1 cellular context compared by ENCODE assay signal in the genomic region with DNA sequence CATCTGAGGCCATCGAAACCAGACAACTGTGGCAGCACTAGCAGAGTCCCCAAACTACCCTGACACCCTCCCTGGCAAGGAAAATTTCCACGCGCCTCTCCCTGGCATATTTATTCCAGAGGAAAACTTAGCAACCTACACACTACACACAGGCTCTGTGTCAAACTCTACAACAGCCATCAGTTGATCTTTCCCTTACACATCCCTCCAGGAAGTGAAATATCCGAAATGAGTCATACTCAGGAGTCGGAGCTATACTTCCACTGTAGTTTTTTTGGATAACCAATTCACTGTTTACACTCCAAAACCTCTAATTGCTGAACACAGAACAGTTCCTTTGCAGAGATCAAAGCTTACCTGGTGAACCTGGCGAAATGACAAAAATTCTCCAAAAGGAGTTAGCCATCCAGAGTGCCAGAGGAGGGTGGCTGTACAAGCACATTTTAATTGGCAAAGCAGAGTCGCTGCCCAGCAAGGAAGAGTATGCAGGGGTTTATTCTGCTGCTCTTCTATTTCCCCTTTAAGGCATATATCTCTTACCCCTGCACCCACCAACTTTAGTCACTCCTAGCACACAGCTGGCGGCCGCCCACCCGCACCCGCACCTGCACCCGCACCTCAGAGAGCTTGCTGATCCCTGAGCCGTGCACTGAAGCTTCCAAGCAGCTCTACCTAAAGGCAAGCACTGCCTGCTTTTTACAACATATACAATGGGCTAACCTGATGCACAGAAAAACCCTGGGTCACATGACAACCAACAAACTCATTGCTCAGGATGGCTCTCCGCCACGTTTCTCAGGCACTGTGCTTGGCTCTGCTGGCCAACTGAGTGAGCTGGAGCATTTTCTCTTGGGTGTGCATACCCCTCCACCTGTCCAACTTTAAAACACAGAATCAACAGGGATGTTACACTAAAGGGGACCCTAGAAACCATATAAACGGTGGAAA.
A peak's percentile ranks its signal among the peaks of the same experiment; 100 is the strongest.
TF ChIP-seq lines count a peak whose summit lies in the region.

No MANE protein-coding gene starts in this region.

TF ChIP-seq in HepG2, 621 proteins besides CTCF, POLR2A, EP300 and RAD21 (continued from another document and continues in another):
- TF ChIP-seq, protein P1, sequence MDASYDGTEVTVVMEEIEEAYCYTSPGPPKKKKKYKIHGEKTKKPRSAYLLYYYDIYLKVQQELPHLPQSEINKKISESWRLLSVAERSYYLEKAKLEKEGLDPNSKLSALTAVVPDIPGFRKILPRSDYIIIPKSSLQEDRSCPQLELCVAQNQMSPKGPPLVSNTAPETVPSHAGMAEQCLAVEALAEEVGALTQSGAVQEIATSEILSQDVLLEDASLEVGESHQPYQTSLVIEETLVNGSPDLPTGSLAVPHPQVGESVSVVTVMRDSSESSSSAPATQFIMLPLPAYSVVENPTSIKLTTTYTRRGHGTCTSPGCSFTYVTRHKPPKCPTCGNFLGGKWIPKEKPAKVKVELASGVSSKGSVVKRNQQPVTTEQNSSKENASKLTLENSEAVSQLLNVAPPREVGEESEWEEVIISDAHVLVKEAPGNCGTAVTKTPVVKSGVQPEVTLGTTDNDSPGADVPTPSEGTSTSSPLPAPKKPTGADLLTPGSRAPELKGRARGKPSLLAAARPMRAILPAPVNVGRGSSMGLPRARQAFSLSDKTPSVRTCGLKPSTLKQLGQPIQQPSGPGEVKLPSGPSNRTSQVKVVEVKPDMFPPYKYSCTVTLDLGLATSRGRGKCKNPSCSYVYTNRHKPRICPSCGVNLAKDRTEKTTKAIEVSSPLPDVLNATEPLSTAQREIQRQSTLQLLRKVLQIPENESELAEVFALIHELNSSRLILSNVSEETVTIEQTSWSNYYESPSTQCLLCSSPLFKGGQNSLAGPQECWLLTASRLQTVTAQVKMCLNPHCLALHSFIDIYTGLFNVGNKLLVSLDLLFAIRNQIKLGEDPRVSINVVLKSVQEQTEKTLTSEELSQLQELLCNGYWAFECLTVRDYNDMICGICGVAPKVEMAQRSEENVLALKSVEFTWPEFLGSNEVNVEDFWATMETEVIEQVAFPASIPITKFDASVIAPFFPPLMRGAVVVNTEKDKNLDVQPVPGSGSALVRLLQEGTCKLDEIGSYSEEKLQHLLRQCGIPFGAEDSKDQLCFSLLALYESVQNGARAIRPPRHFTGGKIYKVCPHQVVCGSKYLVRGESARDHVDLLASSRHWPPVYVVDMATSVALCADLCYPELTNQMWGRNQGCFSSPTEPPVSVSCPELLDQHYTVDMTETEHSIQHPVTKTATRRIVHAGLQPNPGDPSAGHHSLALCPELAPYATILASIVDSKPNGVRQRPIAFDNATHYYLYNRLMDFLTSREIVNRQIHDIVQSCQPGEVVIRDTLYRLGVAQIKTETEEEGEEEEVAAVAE (CRISPR knock-in tag; IDR thresholded peaks at IDR 0.05; ENCODE audit: borderline replicate concordance), result no peak
- TF ChIP-seq ZNF430 (CRISPR knock-in tag; IDR thresholded peaks at IDR 0.05) (no peak), ZFP36L2 (CRISPR knock-in tag; IDR thresholded peaks at IDR 0.05) (no peak), SNAI1 (CRISPR knock-in tag; IDR thresholded peaks at IDR 0.05; ENCODE audit: borderline replicate concordance) (no peak), PPARG (CRISPR knock-in tag; conservative IDR thresholded peaks at IDR 0.05) (peak; percentile 78), POLR2G (IDR thresholded peaks at IDR 0.05; ENCODE audit: low read depth, low read length) (no peak), CC2D1A (CRISPR knock-in tag; IDR thresholded peaks at IDR 0.05) (no peak), ZNF841 (CRISPR knock-in tag; IDR thresholded peaks at IDR 0.05; ENCODE audit: borderline replicate concordance) (no peak), ZNF496 (CRISPR knock-in tag; IDR thresholded peaks at IDR 0.05; ENCODE audit: insufficient replicate concordance) (no peak), HNRNPH1 (optimal IDR thresholded peaks at IDR 0.05; ENCODE audit: low read depth, low read length) (no peak)
- TF ChIP-seq, protein P2, sequence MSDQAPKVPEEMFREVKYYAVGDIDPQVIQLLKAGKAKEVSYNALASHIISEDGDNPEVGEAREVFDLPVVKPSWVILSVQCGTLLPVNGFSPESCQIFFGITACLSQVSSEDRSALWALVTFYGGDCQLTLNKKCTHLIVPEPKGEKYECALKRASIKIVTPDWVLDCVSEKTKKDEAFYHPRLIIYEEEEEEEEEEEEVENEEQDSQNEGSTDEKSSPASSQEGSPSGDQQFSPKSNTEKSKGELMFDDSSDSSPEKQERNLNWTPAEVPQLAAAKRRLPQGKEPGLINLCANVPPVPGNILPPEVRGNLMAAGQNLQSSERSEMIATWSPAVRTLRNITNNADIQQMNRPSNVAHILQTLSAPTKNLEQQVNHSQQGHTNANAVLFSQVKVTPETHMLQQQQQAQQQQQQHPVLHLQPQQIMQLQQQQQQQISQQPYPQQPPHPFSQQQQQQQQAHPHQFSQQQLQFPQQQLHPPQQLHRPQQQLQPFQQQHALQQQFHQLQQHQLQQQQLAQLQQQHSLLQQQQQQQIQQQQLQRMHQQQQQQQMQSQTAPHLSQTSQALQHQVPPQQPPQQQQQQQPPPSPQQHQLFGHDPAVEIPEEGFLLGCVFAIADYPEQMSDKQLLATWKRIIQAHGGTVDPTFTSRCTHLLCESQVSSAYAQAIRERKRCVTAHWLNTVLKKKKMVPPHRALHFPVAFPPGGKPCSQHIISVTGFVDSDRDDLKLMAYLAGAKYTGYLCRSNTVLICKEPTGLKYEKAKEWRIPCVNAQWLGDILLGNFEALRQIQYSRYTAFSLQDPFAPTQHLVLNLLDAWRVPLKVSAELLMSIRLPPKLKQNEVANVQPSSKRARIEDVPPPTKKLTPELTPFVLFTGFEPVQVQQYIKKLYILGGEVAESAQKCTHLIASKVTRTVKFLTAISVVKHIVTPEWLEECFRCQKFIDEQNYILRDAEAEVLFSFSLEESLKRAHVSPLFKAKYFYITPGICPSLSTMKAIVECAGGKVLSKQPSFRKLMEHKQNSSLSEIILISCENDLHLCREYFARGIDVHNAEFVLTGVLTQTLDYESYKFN (CRISPR knock-in tag; conservative IDR thresholded peaks at IDR 0.05), result peak; percentile 73
- TF ChIP-seq, protein P3, sequence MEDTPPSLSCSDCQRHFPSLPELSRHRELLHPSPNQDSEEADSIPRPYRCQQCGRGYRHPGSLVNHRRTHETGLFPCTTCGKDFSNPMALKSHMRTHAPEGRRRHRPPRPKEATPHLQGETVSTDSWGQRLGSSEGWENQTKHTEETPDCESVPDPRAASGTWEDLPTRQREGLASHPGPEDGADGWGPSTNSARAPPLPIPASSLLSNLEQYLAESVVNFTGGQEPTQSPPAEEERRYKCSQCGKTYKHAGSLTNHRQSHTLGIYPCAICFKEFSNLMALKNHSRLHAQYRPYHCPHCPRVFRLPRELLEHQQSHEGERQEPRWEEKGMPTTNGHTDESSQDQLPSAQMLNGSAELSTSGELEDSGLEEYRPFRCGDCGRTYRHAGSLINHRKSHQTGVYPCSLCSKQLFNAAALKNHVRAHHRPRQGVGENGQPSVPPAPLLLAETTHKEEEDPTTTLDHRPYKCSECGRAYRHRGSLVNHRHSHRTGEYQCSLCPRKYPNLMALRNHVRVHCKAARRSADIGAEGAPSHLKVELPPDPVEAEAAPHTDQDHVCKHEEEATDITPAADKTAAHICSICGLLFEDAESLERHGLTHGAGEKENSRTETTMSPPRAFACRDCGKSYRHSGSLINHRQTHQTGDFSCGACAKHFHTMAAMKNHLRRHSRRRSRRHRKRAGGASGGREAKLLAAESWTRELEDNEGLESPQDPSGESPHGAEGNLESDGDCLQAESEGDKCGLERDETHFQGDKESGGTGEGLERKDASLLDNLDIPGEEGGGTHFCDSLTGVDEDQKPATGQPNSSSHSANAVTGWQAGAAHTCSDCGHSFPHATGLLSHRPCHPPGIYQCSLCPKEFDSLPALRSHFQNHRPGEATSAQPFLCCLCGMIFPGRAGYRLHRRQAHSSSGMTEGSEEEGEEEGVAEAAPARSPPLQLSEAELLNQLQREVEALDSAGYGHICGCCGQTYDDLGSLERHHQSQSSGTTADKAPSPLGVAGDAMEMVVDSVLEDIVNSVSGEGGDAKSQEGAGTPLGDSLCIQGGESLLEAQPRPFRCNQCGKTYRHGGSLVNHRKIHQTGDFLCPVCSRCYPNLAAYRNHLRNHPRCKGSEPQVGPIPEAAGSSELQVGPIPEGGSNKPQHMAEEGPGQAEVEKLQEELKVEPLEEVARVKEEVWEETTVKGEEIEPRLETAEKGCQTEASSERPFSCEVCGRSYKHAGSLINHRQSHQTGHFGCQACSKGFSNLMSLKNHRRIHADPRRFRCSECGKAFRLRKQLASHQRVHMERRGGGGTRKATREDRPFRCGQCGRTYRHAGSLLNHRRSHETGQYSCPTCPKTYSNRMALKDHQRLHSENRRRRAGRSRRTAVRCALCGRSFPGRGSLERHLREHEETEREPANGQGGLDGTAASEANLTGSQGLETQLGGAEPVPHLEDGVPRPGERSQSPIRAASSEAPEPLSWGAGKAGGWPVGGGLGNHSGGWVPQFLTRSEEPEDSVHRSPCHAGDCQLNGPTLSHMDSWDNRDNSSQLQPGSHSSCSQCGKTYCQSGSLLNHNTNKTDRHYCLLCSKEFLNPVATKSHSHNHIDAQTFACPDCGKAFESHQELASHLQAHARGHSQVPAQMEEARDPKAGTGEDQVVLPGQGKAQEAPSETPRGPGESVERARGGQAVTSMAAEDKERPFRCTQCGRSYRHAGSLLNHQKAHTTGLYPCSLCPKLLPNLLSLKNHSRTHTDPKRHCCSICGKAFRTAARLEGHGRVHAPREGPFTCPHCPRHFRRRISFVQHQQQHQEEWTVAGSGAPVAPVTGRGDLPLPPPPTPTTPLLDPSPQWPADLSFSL (CRISPR knock-in tag; IDR thresholded peaks at IDR 0.05), result peak; percentile 68; the same call in 1 of the 2 replicates
- TF ChIP-seq, protein P4, sequence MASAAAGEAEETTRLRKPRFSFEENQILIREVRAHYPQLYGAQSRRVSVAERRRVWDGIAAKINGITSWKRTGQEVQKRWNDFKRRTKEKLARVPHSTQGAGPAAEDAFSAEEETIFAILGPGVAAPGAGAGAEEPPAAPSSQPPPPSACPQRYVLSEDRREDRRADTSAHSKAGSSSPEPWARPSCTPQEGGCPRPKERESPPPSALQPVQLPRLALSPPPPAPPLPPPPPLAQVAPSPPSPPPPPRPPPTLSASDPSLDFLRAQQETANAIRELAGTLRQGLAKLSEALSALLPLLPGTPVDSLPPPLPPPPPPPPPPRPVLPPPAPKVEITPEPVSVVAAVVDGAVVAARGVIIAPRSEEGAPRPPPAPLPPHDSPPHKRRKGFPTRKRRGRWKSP (CRISPR knock-in tag; IDR thresholded peaks at IDR 0.05), result no peak
- TF ChIP-seq, protein P5, sequence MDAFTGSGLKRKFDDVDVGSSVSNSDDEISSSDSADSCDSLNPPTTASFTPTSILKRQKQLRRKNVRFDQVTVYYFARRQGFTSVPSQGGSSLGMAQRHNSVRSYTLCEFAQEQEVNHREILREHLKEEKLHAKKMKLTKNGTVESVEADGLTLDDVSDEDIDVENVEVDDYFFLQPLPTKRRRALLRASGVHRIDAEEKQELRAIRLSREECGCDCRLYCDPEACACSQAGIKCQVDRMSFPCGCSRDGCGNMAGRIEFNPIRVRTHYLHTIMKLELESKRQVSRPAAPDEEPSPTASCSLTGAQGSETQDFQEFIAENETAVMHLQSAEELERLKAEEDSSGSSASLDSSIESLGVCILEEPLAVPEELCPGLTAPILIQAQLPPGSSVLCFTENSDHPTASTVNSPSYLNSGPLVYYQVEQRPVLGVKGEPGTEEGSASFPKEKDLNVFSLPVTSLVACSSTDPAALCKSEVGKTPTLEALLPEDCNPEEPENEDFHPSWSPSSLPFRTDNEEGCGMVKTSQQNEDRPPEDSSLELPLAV (CRISPR knock-in tag; conservative IDR thresholded peaks at IDR 0.05; ENCODE audit: low read depth), result no peak
- TF ChIP-seq, protein P6, sequence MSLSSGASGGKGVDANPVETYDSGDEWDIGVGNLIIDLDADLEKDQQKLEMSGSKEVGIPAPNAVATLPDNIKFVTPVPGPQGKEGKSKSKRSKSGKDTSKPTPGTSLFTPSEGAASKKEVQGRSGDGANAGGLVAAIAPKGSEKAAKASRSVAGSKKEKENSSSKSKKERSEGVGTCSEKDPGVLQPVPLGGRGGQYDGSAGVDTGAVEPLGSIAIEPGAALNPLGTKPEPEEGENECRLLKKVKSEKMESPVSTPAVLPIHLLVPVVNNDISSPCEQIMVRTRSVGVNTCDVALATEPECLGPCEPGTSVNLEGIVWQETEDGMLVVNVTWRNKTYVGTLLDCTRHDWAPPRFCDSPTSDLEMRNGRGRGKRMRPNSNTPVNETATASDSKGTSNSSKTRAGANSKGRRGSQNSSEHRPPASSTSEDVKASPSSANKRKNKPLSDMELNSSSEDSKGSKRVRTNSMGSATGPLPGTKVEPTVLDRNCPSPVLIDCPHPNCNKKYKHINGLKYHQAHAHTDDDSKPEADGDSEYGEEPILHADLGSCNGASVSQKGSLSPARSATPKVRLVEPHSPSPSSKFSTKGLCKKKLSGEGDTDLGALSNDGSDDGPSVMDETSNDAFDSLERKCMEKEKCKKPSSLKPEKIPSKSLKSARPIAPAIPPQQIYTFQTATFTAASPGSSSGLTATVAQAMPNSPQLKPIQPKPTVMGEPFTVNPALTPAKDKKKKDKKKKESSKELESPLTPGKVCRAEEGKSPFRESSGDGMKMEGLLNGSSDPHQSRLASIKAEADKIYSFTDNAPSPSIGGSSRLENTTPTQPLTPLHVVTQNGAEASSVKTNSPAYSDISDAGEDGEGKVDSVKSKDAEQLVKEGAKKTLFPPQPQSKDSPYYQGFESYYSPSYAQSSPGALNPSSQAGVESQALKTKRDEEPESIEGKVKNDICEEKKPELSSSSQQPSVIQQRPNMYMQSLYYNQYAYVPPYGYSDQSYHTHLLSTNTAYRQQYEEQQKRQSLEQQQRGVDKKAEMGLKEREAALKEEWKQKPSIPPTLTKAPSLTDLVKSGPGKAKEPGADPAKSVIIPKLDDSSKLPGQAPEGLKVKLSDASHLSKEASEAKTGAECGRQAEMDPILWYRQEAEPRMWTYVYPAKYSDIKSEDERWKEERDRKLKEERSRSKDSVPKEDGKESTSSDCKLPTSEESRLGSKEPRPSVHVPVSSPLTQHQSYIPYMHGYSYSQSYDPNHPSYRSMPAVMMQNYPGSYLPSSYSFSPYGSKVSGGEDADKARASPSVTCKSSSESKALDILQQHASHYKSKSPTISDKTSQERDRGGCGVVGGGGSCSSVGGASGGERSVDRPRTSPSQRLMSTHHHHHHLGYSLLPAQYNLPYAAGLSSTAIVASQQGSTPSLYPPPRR (CRISPR knock-in tag; IDR thresholded peaks at IDR 0.05; ENCODE audit: borderline replicate concordance), result peak; percentile 36; the same call in 1 of the 2 replicates
- TF ChIP-seq, protein P7, sequence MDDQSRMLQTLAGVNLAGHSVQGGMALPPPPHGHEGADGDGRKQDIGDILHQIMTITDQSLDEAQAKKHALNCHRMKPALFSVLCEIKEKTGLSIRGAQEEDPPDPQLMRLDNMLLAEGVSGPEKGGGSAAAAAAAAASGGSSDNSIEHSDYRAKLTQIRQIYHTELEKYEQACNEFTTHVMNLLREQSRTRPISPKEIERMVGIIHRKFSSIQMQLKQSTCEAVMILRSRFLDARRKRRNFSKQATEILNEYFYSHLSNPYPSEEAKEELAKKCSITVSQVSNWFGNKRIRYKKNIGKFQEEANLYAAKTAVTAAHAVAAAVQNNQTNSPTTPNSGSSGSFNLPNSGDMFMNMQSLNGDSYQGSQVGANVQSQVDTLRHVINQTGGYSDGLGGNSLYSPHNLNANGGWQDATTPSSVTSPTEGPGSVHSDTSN (CRISPR knock-in tag; IDR thresholded peaks at IDR 0.05; ENCODE audit: borderline replicate concordance), result no peak
